ENCODE assay signal across 14 cellular contexts in the genomic region with DNA sequence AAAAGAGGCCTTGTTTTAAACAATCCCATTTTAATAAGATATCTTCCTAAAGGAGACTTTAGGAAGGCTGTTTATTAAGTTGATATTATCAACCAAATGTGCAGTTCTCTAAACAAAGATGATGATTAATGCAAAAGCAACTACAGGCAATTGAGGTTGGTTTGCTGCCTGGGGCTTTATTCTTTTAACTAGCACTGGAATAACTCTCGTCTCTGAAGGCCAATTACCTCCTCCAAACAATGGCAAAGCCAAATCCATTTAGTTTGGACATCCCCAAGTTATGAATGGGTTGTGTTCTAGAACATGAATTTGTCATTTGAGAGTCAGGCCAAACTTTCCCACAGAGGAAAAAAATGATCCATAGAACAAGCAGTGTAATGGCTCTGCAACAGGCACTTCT.
DNase-seq lines count a peak whose midpoint lies in the region; TF ChIP-seq lines count a peak whose summit lies in the region.
"Had no signal": no experiment of that assay in that cellular context is flagged by ENCODE, and none has a peak within 500 bp of the region (broad histone marks: within the 10 kb centered on the region; RNA-seq: fewer than 3 reads in every experiment).

No MANE protein-coding gene starts in this region.

- peak overlapping the region; percentile 57 for H3K27ac Mint-ChIP-seq in neural crest cell (ENCODE audit: unreplicated experiment)
- no peak overlapping the region for H3K27ac Mint-ChIP-seq in endothelial cell (ENCODE audit: unreplicated experiment)
- H3K27ac Mint-ChIP-seq: CD14-positive monocyte, GM23338 had no signal

- H3K36me3 Mint-ChIP-seq in neural crest cell (ENCODE audit: low read depth) (no peaks in the 10 kb centered on the region), endothelial cell (ENCODE audit: low read depth, unreplicated experiment) (no peaks in the 10 kb centered on the region)
- H3K36me3 Mint-ChIP-seq: CD14-positive monocyte had no signal

- no peak for TF ChIP-seq CTCF in neural crest cell (conservative IDR thresholded peaks at IDR 0.05)
- no peak for TF ChIP-seq CTCF in endothelial cell (IDR thresholded peaks at IDR 0.05; ENCODE audit: unreplicated experiment)

- H3K27me3 Mint-ChIP-seq in neural crest cell (ENCODE audit: low read depth) (no peaks in the 10 kb centered on the region), endothelial cell (ENCODE audit: unreplicated experiment) (no peaks in the 10 kb centered on the region)

- no peaks in the 10 kb centered on the region for H3K9me3 Mint-ChIP-seq in neural crest cell
- H3K9me3 Mint-ChIP-seq in endothelial cell (ENCODE audit: unreplicated experiment): no peaks in the 10 kb centered on the region
- H3K9me3 Mint-ChIP-seq: GM23338 had no signal

- no peaks in the 10 kb centered on the region for H3K4me1 Mint-ChIP-seq in neural crest cell
- peaks cover 16% of the 10 kb centered on the region for H3K4me1 Mint-ChIP-seq in endothelial cell (ENCODE audit: unreplicated experiment)
- H3K4me1 Mint-ChIP-seq: CD14-positive monocyte, GM23338 had no signal

- H3K4me3 Mint-ChIP-seq in neural crest cell (no peak overlapping the region), endothelial cell (ENCODE audit: unreplicated experiment) (no peak overlapping the region)
- H3K4me3 Mint-ChIP-seq: CD14-positive monocyte, GM23338 had no signal

- DNase-seq in NCI-H748 (lab: John Stamatoyannopoulos, UW; ENCODE audit: unreplicated experiment) (peak; percentile 4), NCI-H748 treated with DMSO at 0.1 percent for 48 hours (lab: John Stamatoyannopoulos, UW) (no peak), NCI-H774 (lab: John Stamatoyannopoulos, UW) (peak; percentile 17), dedifferentiated amniotic fluid mesenchymal stem cell (ENCODE audit: extremely low spot score) (peak; percentile 14), neural crest cell (ENCODE audit: low read depth, low spot score) (no peak), NCI-H226 (no peak), endothelial cell (ENCODE audit: low spot score) (no peak)
- no peak for DNase-seq in activated naive CD4-positive, alpha-beta T cell (lab: John Stamatoyannopoulos, UW)
- DNase-seq: DMS53, NCI-H1092 treated with DMSO at 0.1 percent for 48 hours, NCI-H1930, NCI-H524 treated with DMSO at 0.1 percent for 48 hours had no signal

Comparison
In these comparisons a context has a peak if more than half of its experiments do, and no peak if none do; other contexts are left out.
1. DNase-seq: peak in NCI-H748 (single experiment), NCI-H774 (single experiment) and dedifferentiated amniotic fluid mesenchymal stem cell (single experiment); none in NCI-H748 treated with DMSO at 0.1 percent for 48 hours (single experiment), neural crest cell (single experiment), NCI-H226 (single experiment), activated naive CD4-positive, alpha-beta T cell (0 of 4) and endothelial cell (single experiment).